24 cellular contexts compared by ENCODE assay signal in genomic region chr9:15889555-15889954, GRCh38.
DNase-seq lines count a peak whose midpoint lies in the region; ATAC-seq and TF ChIP-seq lines count a peak whose summit lies in the region.
"Had no signal": no experiment of that assay in that cellular context is flagged by ENCODE, and none has a peak within 500 bp of the region (broad histone marks: within the 10 kb centered on the region; RNA-seq: fewer than 3 reads in every experiment).

No MANE protein-coding gene starts in this region.

- H3K9me3 Mint-ChIP-seq in activated CD4-positive, alpha-beta T cell treated with anti-CD3 and anti-CD28 coated beads for 36 hours (ENCODE audit: low read depth) = peaks cover 6% of the 10 kb centered on the region
- H3K9me3 Mint-ChIP-seq: activated CD4-positive, alpha-beta T cell treated with anti-CD3 and anti-CD28 coated beads, Interleukin-2, amount 10 ng/mL, durations not matched to agents 24 days and 14 days had no signal

- H3K27me3 ChIP-seq in adipocyte (replicated peaks; ENCODE audit: control insufficient read depth, insufficient read depth, low read length) = no peaks in the 10 kb centered on the region
- H3K27me3 ChIP-seq: BE2C, neural progenitor cell, spleen, tibial nerve had no signal

- ATAC-seq in GM21360 (IDR thresholded peaks at IDR 0.05; ENCODE audit: unreplicated experiment) (no peak), GM18861 (IDR thresholded peaks at IDR 0.05; ENCODE audit: unreplicated experiment) (no peak)
- no peak for ATAC-seq in activated CD4-positive, alpha-beta T cell treated with anti-CD3 and anti-CD28 coated beads for 36 hours
- ATAC-seq: activated CD8-positive, alpha-beta memory T cell treated with anti-CD3 and anti-CD28 coated beads, Interleukin-2, amount 10 ng/mL, durations not matched to agents 7 days and 5 days; left ventricle myocardium superior; stimulated activated naive CD8-positive, alpha-beta T cell treated with anti-CD3 and anti-CD28 coated beads, Interleukin-15, amount 100 ng/mL, for 72 hours had no signal

- no peaks in the 10 kb centered on the region for H3K36me3 Mint-ChIP-seq in activated CD4-positive, alpha-beta T cell treated with anti-CD3 and anti-CD28 coated beads for 36 hours (ENCODE audit: low read depth)
- H3K36me3 Mint-ChIP-seq: activated CD8-positive, alpha-beta memory T cell treated with anti-CD3 and anti-CD28 coated beads, Interleukin-2, amount 10 ng/mL, durations not matched to agents 7 days and 5 days had no signal

- POLR2A ChIA-PET in activated CD4-positive, alpha-beta T cell treated with anti-CD3 and anti-CD28 coated beads for 36 hours (lab: Charles Lee) = no interaction called here

- no peak overlapping the region for H3K4me3 Mint-ChIP-seq in activated CD4-positive, alpha-beta T cell treated with anti-CD3 and anti-CD28 coated beads for 36 hours
- H3K4me3 Mint-ChIP-seq: activated CD4-positive, alpha-beta T cell treated with anti-CD3 and anti-CD28 coated beads, Interleukin-2, amount 10 ng/mL, durations not matched to agents 24 days and 14 days; activated CD8-positive, alpha-beta memory T cell treated with anti-CD3 and anti-CD28 coated beads, Interleukin-2, amount 10 ng/mL, durations not matched to agents 7 days and 5 days; central memory CD8-positive, alpha-beta T cell; neural progenitor cell; stimulated activated naive CD8-positive, alpha-beta T cell treated with anti-CD3 and anti-CD28 coated beads, Interleukin-15, amount 100 ng/mL, for 72 hours had no signal

- H3K27me3 Mint-ChIP-seq in activated CD4-positive, alpha-beta T cell treated with anti-CD3 and anti-CD28 coated beads for 36 hours = no peaks in the 10 kb centered on the region
- H3K27me3 Mint-ChIP-seq: activated CD4-positive, alpha-beta T cell treated with anti-CD3 and anti-CD28 coated beads, Interleukin-2, amount 10 ng/mL, durations not matched to agents 24 days and 14 days; activated CD8-positive, alpha-beta memory T cell treated with anti-CD3 and anti-CD28 coated beads, Interleukin-2, amount 10 ng/mL, durations not matched to agents 7 days and 5 days; central memory CD8-positive, alpha-beta T cell; stimulated activated naive CD8-positive, alpha-beta T cell treated with anti-CD3 and anti-CD28 coated beads, Interleukin-15, amount 100 ng/mL, for 72 hours had no signal

- intact Hi-C loops in activated CD4-positive, alpha-beta T cell treated with anti-CD3 and anti-CD28 coated beads for 36 hours (cut with DNase I, micrococcal nuclease) = no loop called here

- CTCF ChIA-PET in activated CD4-positive, alpha-beta T cell treated with anti-CD3 and anti-CD28 coated beads for 36 hours (lab: Charles Lee) = no interaction called here

- TF ChIP-seq CTCF in retinal pigment epithelial cell (conservative IDR thresholded peaks at IDR 0.05; ENCODE audit: low read depth, low read length) = no peak

- H3K4me3 ChIP-seq in adipocyte (ENCODE audit: low read length) (no peak overlapping the region), retinal pigment epithelial cell (ENCODE audit: low read length) (no peak overlapping the region)
- H3K4me3 ChIP-seq: neural progenitor cell, spleen, tibial nerve had no signal

- no peaks in the 10 kb centered on the region for H3K4me1 Mint-ChIP-seq in activated CD4-positive, alpha-beta T cell treated with anti-CD3 and anti-CD28 coated beads for 36 hours
- H3K4me1 Mint-ChIP-seq: activated CD4-positive, alpha-beta T cell treated with anti-CD3 and anti-CD28 coated beads, Interleukin-2, amount 10 ng/mL, durations not matched to agents 24 days and 14 days; activated CD8-positive, alpha-beta memory T cell treated with anti-CD3 and anti-CD28 coated beads, Interleukin-2, amount 10 ng/mL, durations not matched to agents 7 days and 5 days; central memory CD8-positive, alpha-beta T cell; neural progenitor cell; stimulated activated naive CD8-positive, alpha-beta T cell treated with anti-CD3 and anti-CD28 coated beads, Interleukin-15, amount 100 ng/mL, for 72 hours had no signal

- H3K27ac Mint-ChIP-seq in activated CD4-positive, alpha-beta T cell treated with anti-CD3 and anti-CD28 coated beads for 36 hours = no peak overlapping the region
- H3K27ac Mint-ChIP-seq: activated CD4-positive, alpha-beta T cell treated with anti-CD3 and anti-CD28 coated beads, Interleukin-2, amount 10 ng/mL, durations not matched to agents 24 days and 14 days; activated CD8-positive, alpha-beta memory T cell treated with anti-CD3 and anti-CD28 coated beads, Interleukin-2, amount 10 ng/mL, durations not matched to agents 7 days and 5 days; activated T-helper 2 cell treated with anti-CD3 and anti-CD28 coated beads, Interferon-gamma antibody, Interleukin-2, Interleukin-4, amounts not matched to agents 10 μg/mL and 5 μg/mL and 100 μg/mL, durations not matched to agents 14 hours and 24 hours and 36 hours; neural progenitor cell; stimulated activated naive CD8-positive, alpha-beta T cell treated with anti-CD3 and anti-CD28 coated beads, Interleukin-15, amount 100 ng/mL, for 72 hours had no signal

- H3K36me3 ChIP-seq in adipocyte (ENCODE audit: control insufficient read depth, insufficient read depth, low read length, severe bottlenecking) = no peaks in the 10 kb centered on the region
- H3K36me3 ChIP-seq: BE2C, neural progenitor cell, spleen had no signal

- H3K9ac ChIP-seq in adipocyte (ENCODE audit: low read length) = no peak overlapping the region
- H3K9ac ChIP-seq: neural progenitor cell had no signal

- H3K9me3 ChIP-seq in adipocyte (ENCODE audit: control insufficient read depth, low read length) = peaks cover 5% of the 10 kb centered on the region
- H3K9me3 ChIP-seq: BE2C had no signal

- peak; percentile 54 for DNase-seq in GM03348 (ENCODE audit: low spot score)
- peak; percentile 67 for DNase-seq in adipocyte (ENCODE audit: low read depth)
- peak; percentile 44 for DNase-seq in fibroblast of peridontal ligament (ENCODE audit: extremely low read depth)
- DNase-seq in retinal pigment epithelial cell (ENCODE audit: low read depth) = peak; percentile 22
- DNase-seq in activated CD4-positive, alpha-beta T cell treated with anti-CD3 and anti-CD28 coated beads for 36 hours = no peak
- DNase-seq: activated CD4-positive, alpha-beta T cell treated with anti-CD3 and anti-CD28 coated beads, Interleukin-2, amount 10 ng/mL, durations not matched to agents 24 days and 14 days; activated CD8-positive, alpha-beta memory T cell treated with anti-CD3 and anti-CD28 coated beads, Interleukin-2, amount 10 ng/mL, durations not matched to agents 7 days and 5 days; BE2C; GOT3; head of caudate nucleus; KBM-7; left ventricle myocardium superior; NCI-H1694 treated with DMSO at 0.1 percent for 48 hours; NCI-H774; Right ventricle myocardium superior; spleen; stimulated activated CD4-positive, alpha-beta T cell treated with anti-CD3 and anti-CD28 coated beads, Interleukin-4, amount 100 ng/mL, for 24 hours; stimulated activated naive CD8-positive, alpha-beta T cell treated with anti-CD3 and anti-CD28 coated beads, Interleukin-15, amount 100 ng/mL, for 72 hours had no signal

- peaks cover 5% of the 10 kb centered on the region for H3K4me1 ChIP-seq in adipocyte (ENCODE audit: control insufficient read depth, insufficient read depth, low read length)
- H3K4me1 ChIP-seq: BE2C, spleen, tibial nerve had no signal
